In the genomic region with DNA sequence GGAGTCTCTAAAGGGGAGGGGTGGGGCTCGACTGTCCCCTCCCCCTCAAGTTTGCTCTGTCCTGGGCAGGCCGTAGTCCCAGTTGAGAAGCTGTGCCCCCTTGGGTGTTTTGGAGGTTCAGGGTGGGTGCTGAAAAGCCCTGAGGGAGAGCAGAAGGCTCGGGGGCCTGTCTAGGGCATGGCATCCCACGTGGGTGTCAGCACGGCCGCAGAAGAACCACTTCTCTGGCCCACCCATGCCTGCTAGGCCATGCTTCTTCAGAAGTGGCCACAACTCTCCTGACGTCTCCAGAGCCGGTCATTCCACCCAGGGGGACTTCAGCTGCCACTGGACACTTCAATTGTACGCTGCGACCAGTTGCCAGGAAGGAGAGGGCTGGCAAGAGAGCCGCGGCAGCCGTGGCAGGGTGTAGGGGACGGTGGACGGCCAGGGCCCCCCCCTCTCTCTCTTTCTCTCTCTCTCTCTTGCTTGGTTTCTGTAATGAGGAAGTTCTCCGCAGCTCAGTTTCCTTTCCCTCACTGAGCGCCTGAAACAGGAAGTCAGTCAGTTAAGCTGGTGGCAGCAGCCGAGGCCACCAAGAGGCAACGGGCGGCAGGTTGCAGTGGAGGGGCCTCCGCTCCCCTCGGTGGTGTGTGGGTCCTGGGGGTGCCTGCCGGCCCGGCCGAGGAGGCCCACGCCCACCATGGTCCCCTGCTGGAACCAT, we compare ENCODE assay signal across 1 cellular context.
TF ChIP-seq lines count a peak whose summit lies in the region.

A gene (plus strand): TSS at position 546 of the 703 bp plus-strand sequence. CDS start 137 bp downstream, at position 683.

TF ChIP-seq in HepG2, 621 proteins besides CTCF, POLR2A, EP300 and RAD21 (continued from another document and continues in another):
- TF ChIP-seq, protein P1, sequence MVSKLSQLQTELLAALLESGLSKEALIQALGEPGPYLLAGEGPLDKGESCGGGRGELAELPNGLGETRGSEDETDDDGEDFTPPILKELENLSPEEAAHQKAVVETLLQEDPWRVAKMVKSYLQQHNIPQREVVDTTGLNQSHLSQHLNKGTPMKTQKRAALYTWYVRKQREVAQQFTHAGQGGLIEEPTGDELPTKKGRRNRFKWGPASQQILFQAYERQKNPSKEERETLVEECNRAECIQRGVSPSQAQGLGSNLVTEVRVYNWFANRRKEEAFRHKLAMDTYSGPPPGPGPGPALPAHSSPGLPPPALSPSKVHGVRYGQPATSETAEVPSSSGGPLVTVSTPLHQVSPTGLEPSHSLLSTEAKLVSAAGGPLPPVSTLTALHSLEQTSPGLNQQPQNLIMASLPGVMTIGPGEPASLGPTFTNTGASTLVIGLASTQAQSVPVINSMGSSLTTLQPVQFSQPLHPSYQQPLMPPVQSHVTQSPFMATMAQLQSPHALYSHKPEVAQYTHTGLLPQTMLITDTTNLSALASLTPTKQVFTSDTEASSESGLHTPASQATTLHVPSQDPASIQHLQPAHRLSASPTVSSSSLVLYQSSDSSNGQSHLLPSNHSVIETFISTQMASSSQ (IDR thresholded peaks at IDR 0.05; ENCODE audit: low read depth), result no peak
- TF ChIP-seq, protein P1 (CRISPR knock-in tag; IDR thresholded peaks at IDR 0.05; ENCODE audit: borderline replicate concordance), result no peak
- no peak for TF ChIP-seq ZNF549 (CRISPR knock-in tag; IDR thresholded peaks at IDR 0.05)
- no peak for TF ChIP-seq JDP2 (CRISPR knock-in tag; IDR thresholded peaks at IDR 0.05; ENCODE audit: borderline replicate concordance)
- TF ChIP-seq U2AF1 (optimal IDR thresholded peaks at IDR 0.05; ENCODE audit: low read depth, low read length), result peak; percentile 73
- peak; percentile 43; the same call in 1 of the 2 replicates for TF ChIP-seq ZNF614 (CRISPR knock-in tag; IDR thresholded peaks at IDR 0.05; ENCODE audit: borderline replicate concordance)
- no peak for TF ChIP-seq CBX2 (IDR thresholded peaks at IDR 0.05; ENCODE audit: low read depth, low read length)
- no peak for TF ChIP-seq CBX2 (CRISPR knock-in tag; IDR thresholded peaks at IDR 0.05; ENCODE audit: low read depth)
- 0 out of 2 replicates have a peak, but pooled peaks have one; percentile 51 for TF ChIP-seq ZNF264 (CRISPR knock-in tag; IDR thresholded peaks at IDR 0.05)
- TF ChIP-seq, protein P2, sequence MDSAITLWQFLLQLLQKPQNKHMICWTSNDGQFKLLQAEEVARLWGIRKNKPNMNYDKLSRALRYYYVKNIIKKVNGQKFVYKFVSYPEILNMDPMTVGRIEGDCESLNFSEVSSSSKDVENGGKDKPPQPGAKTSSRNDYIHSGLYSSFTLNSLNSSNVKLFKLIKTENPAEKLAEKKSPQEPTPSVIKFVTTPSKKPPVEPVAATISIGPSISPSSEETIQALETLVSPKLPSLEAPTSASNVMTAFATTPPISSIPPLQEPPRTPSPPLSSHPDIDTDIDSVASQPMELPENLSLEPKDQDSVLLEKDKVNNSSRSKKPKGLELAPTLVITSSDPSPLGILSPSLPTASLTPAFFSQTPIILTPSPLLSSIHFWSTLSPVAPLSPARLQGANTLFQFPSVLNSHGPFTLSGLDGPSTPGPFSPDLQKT (CRISPR knock-in tag; IDR thresholded peaks at IDR 0.05; ENCODE audit: borderline replicate concordance), result no peak
- no peak for TF ChIP-seq FOXM1 (CRISPR knock-in tag; IDR thresholded peaks at IDR 0.05)
- TF ChIP-seq, protein P3, sequence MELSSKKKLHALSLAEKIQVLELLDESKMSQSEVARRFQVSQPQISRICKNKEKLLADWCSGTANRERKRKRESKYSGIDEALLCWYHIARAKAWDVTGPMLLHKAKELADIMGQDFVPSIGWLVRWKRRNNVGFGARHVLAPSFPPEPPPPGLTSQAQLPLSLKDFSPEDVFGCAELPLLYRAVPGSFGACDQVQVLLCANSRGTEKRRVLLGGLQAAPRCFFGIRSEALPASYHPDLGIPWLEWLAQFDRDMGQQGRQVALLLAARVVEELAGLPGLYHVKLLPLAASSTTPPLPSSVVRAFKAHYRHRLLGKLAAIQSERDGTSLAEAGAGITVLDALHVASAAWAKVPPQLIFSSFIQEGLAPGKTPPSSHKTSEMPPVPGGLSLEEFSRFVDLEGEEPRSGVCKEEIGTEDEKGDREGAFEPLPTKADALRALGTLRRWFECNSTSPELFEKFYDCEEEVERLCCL (CRISPR knock-in tag; IDR thresholded peaks at IDR 0.05; ENCODE audit: borderline replicate concordance), result no peak
- no peak for TF ChIP-seq FOXK2 (IDR thresholded peaks at IDR 0.05)
- TF ChIP-seq, protein P4, sequence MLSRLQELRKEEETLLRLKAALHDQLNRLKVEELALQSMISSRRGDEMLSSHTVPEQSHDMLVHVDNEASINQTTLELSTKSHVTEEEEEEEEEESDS (CRISPR knock-in tag; IDR thresholded peaks at IDR 0.05; ENCODE audit: borderline replicate concordance), result no peak
- TF ChIP-seq ZNF589 (CRISPR knock-in tag; conservative IDR thresholded peaks at IDR 0.05), result peak; percentile 77; the same call in 1 of the 2 replicates
- TF ChIP-seq GLI4 (CRISPR knock-in tag; IDR thresholded peaks at IDR 0.05; ENCODE audit: borderline replicate concordance), result no peak
- no peak for TF ChIP-seq AGO1 (IDR thresholded peaks at IDR 0.05; ENCODE audit: low read depth, low read length, poor library complexity, severe bottlenecking)
- TF ChIP-seq, protein P5, sequence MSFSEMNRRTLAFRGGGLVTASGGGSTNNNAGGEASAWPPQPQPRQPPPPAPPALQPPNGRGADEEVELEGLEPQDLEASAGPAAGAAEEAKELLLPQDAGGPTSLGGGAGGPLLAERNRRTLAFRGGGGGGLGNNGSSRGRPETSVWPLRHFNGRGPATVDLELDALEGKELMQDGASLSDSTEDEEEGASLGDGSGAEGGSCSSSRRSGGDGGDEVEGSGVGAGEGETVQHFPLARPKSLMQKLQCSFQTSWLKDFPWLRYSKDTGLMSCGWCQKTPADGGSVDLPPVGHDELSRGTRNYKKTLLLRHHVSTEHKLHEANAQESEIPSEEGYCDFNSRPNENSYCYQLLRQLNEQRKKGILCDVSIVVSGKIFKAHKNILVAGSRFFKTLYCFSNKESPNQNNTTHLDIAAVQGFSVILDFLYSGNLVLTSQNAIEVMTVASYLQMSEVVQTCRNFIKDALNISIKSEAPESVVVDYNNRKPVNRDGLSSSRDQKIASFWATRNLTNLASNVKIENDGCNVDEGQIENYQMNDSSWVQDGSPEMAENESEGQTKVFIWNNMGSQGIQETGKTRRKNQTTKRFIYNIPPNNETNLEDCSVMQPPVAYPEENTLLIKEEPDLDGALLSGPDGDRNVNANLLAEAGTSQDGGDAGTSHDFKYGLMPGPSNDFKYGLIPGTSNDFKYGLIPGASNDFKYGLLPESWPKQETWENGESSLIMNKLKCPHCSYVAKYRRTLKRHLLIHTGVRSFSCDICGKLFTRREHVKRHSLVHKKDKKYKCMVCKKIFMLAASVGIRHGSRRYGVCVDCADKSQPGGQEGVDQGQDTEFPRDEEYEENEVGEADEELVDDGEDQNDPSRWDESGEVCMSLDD (CRISPR knock-in tag; IDR thresholded peaks at IDR 0.05; ENCODE audit: borderline replicate concordance), result no peak; the same call in 1 of the 2 replicates
- TF ChIP-seq TBL1XR1 (IDR thresholded peaks at IDR 0.05; ENCODE audit: borderline replicate concordance, low read length, partially characterized antibody), result no peak
- no peak for TF ChIP-seq ZFP36 (IDR thresholded peaks at IDR 0.05; ENCODE audit: borderline replicate concordance, low read depth, low read length, partially characterized antibody)
- no peak for TF ChIP-seq SETDB1 (CRISPR knock-in tag; IDR thresholded peaks at IDR 0.05; ENCODE audit: borderline replicate concordance)
- TF ChIP-seq, protein P6, sequence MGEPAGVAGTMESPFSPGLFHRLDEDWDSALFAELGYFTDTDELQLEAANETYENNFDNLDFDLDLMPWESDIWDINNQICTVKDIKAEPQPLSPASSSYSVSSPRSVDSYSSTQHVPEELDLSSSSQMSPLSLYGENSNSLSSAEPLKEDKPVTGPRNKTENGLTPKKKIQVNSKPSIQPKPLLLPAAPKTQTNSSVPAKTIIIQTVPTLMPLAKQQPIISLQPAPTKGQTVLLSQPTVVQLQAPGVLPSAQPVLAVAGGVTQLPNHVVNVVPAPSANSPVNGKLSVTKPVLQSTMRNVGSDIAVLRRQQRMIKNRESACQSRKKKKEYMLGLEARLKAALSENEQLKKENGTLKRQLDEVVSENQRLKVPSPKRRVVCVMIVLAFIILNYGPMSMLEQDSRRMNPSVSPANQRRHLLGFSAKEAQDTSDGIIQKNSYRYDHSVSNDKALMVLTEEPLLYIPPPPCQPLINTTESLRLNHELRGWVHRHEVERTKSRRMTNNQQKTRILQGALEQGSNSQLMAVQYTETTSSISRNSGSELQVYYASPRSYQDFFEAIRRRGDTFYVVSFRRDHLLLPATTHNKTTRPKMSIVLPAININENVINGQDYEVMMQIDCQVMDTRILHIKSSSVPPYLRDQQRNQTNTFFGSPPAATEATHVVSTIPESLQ (CRISPR knock-in tag; conservative IDR thresholded peaks at IDR 0.05), result no peak
- TF ChIP-seq ESRRA (CRISPR knock-in tag; IDR thresholded peaks at IDR 0.05; ENCODE audit: low read depth), result no peak; the same call in 1 of the 2 replicates
- TF ChIP-seq SP4 (CRISPR knock-in tag; IDR thresholded peaks at IDR 0.05), result 0 out of 2 replicates have a peak, but pooled peaks have one; percentile 22
- TF ChIP-seq PAX8 (CRISPR knock-in tag; IDR thresholded peaks at IDR 0.05; ENCODE audit: borderline replicate concordance), result no peak
- no peak for TF ChIP-seq ATF1 (CRISPR knock-in tag; IDR thresholded peaks at IDR 0.05)
- TF ChIP-seq SMC3 (IDR thresholded peaks at IDR 0.05; ENCODE audit: low read length), result no peak; the same call in 1 of the 2 replicates
- TF ChIP-seq KDM3A (CRISPR knock-in tag; IDR thresholded peaks at IDR 0.05; ENCODE audit: low read depth), result peak; percentile 37; the same call in 1 of the 2 replicates
- no peak for TF ChIP-seq ZKSCAN1 (IDR thresholded peaks at IDR 0.05; ENCODE audit: low read length)
- TF ChIP-seq ZNF30 (CRISPR knock-in tag; IDR thresholded peaks at IDR 0.05), result 0 out of 2 replicates have a peak, but pooled peaks have one; percentile 30
- TF ChIP-seq THAP11 (CRISPR knock-in tag; IDR thresholded peaks at IDR 0.05), result 0 out of 2 replicates have a peak, but pooled peaks have one; percentile 8
- TF ChIP-seq, protein P7, sequence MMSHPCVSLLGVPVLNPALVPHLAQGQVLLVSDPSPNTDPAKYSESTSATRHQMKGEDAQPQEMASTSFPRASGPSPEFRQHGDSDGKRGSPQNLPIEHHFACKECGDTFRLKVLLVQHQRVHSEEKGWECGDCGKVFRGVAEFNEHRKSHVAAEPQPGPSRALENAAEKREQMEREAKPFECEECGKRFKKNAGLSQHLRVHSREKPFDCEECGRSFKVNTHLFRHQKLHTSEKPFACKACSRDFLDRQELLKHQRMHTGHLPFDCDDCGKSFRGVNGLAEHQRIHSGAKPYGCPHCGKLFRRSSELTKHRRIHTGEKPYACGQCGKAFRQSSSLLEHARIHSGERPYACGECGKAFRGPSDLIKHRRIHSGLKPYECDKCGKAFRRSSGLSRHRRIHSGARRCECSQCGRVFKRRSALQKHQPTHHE (CRISPR knock-in tag; IDR thresholded peaks at IDR 0.05; ENCODE audit: borderline replicate concordance), result no peak
- TF ChIP-seq ZNF781 (CRISPR knock-in tag; IDR thresholded peaks at IDR 0.05; ENCODE audit: borderline replicate concordance, not compliant biosample characterization), result no peak
- 0 out of 2 replicates have a peak, but pooled peaks have one; percentile 62 for TF ChIP-seq ZSCAN31 (CRISPR knock-in tag; IDR thresholded peaks at IDR 0.05; ENCODE audit: low read depth)
- TF ChIP-seq ARNT (IDR thresholded peaks at IDR 0.05), result no peak
- TF ChIP-seq, protein P8, sequence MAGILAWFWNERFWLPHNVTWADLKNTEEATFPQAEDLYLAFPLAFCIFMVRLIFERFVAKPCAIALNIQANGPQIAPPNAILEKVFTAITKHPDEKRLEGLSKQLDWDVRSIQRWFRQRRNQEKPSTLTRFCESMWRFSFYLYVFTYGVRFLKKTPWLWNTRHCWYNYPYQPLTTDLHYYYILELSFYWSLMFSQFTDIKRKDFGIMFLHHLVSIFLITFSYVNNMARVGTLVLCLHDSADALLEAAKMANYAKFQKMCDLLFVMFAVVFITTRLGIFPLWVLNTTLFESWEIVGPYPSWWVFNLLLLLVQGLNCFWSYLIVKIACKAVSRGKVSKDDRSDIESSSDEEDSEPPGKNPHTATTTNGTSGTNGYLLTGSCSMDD (CRISPR knock-in tag; IDR thresholded peaks at IDR 0.05), result no peak
- no peak for TF ChIP-seq ZNF678 (CRISPR knock-in tag; IDR thresholded peaks at IDR 0.05)
- no peak for TF ChIP-seq DNMT1 (CRISPR knock-in tag; IDR thresholded peaks at IDR 0.05)
- no peak for TF ChIP-seq MTF1 (CRISPR knock-in tag; IDR thresholded peaks at IDR 0.05)
- TF ChIP-seq, protein P9, sequence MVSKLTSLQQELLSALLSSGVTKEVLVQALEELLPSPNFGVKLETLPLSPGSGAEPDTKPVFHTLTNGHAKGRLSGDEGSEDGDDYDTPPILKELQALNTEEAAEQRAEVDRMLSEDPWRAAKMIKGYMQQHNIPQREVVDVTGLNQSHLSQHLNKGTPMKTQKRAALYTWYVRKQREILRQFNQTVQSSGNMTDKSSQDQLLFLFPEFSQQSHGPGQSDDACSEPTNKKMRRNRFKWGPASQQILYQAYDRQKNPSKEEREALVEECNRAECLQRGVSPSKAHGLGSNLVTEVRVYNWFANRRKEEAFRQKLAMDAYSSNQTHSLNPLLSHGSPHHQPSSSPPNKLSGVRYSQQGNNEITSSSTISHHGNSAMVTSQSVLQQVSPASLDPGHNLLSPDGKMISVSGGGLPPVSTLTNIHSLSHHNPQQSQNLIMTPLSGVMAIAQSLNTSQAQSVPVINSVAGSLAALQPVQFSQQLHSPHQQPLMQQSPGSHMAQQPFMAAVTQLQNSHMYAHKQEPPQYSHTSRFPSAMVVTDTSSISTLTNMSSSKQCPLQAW (CRISPR knock-in tag; IDR thresholded peaks at IDR 0.05), result peak; percentile 61
- TF ChIP-seq, protein P10, sequence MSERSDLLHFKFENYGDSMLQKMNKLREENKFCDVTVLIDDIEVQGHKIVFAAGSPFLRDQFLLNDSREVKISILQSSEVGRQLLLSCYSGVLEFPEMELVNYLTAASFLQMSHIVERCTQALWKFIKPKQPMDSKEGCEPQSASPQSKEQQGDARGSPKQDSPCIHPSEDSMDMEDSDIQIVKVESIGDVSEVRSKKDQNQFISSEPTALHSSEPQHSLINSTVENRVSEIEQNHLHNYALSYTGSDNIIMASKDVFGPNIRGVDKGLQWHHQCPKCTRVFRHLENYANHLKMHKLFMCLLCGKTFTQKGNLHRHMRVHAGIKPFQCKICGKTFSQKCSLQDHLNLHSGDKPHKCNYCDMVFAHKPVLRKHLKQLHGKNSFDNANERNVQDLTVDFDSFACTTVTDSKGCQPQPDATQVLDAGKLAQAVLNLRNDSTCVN (CRISPR knock-in tag; IDR thresholded peaks at IDR 0.05; ENCODE audit: borderline replicate concordance), result 0 out of 2 replicates have a peak, but pooled peaks have one; percentile 23
- peak; percentile 62; the same call in 1 of the 2 replicates for TF ChIP-seq KAT7 (CRISPR knock-in tag; IDR thresholded peaks at IDR 0.05; ENCODE audit: borderline replicate concordance)
- TF ChIP-seq ZNF709 (CRISPR knock-in tag; IDR thresholded peaks at IDR 0.05), result 0 out of 2 replicates have a peak, but pooled peaks have one; percentile 53
